8 cellular contexts compared by ENCODE assay signal in genomic region chr4:1793496-1793840, GRCh38. TPM values are rescaled to one million over a fixed set of nuclear protein-coding genes. Genes with fewer than 3 reads are reported as not detected.
A peak's percentile ranks its signal among the peaks of the same experiment; 100 is the strongest.
DNase-seq lines count a peak whose midpoint lies in the region; ATAC-seq and TF ChIP-seq lines count a peak whose summit lies in the region.

No MANE protein-coding gene starts in this region.

- H3K4me1 Mint-ChIP-seq in T-helper 2 cell treated with Interferon-gamma antibody and Interleukin-4, amounts not matched to agents 5 μg/mL and 100 μg/mL, for 36 hours (ENCODE audit: low read depth) = no peaks in the 10 kb centered on the region
- H3K4me1 Mint-ChIP-seq in nephron progenitor cell (peaks cover 14% of the 10 kb centered on the region), HFFc6 (ENCODE audit: low read depth) (no peaks in the 10 kb centered on the region)

- no peak overlapping the region for H3K4me3 Mint-ChIP-seq in T-helper 2 cell treated with Interferon-gamma antibody and Interleukin-4, amounts not matched to agents 5 μg/mL and 100 μg/mL, for 36 hours
- no peak overlapping the region for H3K4me3 Mint-ChIP-seq in nephron progenitor cell
- no peak overlapping the region for H3K4me3 Mint-ChIP-seq in HFFc6

- H3K27me3 ChIP-seq in ectodermal cell (ENCODE audit: control insufficient read depth, insufficient read depth, low read length, poor library complexity, severe bottlenecking) = peaks cover 32% of the 10 kb centered on the region

- no peaks in the 10 kb centered on the region for H3K9me3 ChIP-seq in ectodermal cell (ENCODE audit: control insufficient read depth, low read length)

- peak overlapping the region; percentile 92 for H3K27ac ChIP-seq in 22Rv1
- H3K27ac ChIP-seq in ectodermal cell (ENCODE audit: insufficient read depth, low read depth, low read length, poor library complexity, severe bottlenecking) = no peak overlapping the region

- no peaks in the 10 kb centered on the region for H3K9me3 Mint-ChIP-seq in T-helper 2 cell treated with Interferon-gamma antibody and Interleukin-4, amounts not matched to agents 5 μg/mL and 100 μg/mL, for 36 hours
- no peaks in the 10 kb centered on the region for H3K9me3 Mint-ChIP-seq in nephron progenitor cell
- no peaks in the 10 kb centered on the region for H3K9me3 Mint-ChIP-seq in HFFc6

- TF ChIP-seq CTCF in 22Rv1 (IDR thresholded peaks at IDR 0.05) = no peak
- no peak for TF ChIP-seq CTCF in nephron progenitor cell (IDR thresholded peaks at IDR 0.05)
- no peak for TF ChIP-seq CTCF in HFFc6 (IDR thresholded peaks at IDR 0.05)

- H3K36me3 ChIP-seq in ectodermal cell (ENCODE audit: control insufficient read depth, insufficient read depth, low read length) = no peaks in the 10 kb centered on the region

- 0% methylated on average over 44 of the region's 44 CpGs for WGBS in ectodermal cell, 2 experiments

- H3K4me1 ChIP-seq in ectodermal cell (ENCODE audit: control insufficient read depth, insufficient read depth, low read length) = peaks cover 28% of the 10 kb centered on the region

- H3K27ac Mint-ChIP-seq in T-helper 2 cell treated with Interferon-gamma antibody and Interleukin-4, amounts not matched to agents 5 μg/mL and 100 μg/mL, for 36 hours = no peak overlapping the region
- H3K27ac Mint-ChIP-seq in nephron progenitor cell = no peak overlapping the region
- no peak overlapping the region for H3K27ac Mint-ChIP-seq in HFFc6

- peaks cover 31% of the 10 kb centered on the region for H3K27me3 Mint-ChIP-seq in T-helper 2 cell treated with Interferon-gamma antibody and Interleukin-4, amounts not matched to agents 5 μg/mL and 100 μg/mL, for 36 hours (ENCODE audit: low read depth)
- H3K27me3 Mint-ChIP-seq in nephron progenitor cell (ENCODE audit: low read depth, poor library complexity) (peaks cover 58% of the 10 kb centered on the region), HFFc6 (ENCODE audit: insufficient read depth) (peaks cover 14% of the 10 kb centered on the region)

- peak; percentile 26 for DNase-seq in T-helper 2 cell treated with Interferon-gamma antibody and Interleukin-4, amounts not matched to agents 5 μg/mL and 100 μg/mL, for 36 hours (ENCODE audit: low spot score)
- DNase-seq in nephron progenitor cell (peak; percentile 68), HFFc6 (no peak), hippocampal formation (lab: John Stamatoyannopoulos, UW) (no peak)

- ATAC-seq in GM19463 (IDR thresholded peaks at IDR 0.05; ENCODE audit: unreplicated experiment) (peak; percentile 27), HG02970 (IDR thresholded peaks at IDR 0.05; ENCODE audit: low FRiP score, unreplicated experiment) (no peak)

- no peaks in the 10 kb centered on the region for H3K36me3 Mint-ChIP-seq in T-helper 2 cell treated with Interferon-gamma antibody and Interleukin-4, amounts not matched to agents 5 μg/mL and 100 μg/mL, for 36 hours (ENCODE audit: low read depth)
- no peaks in the 10 kb centered on the region for H3K36me3 Mint-ChIP-seq in nephron progenitor cell (ENCODE audit: low read depth)
- H3K36me3 Mint-ChIP-seq in HFFc6 (ENCODE audit: low read depth) = no peaks in the 10 kb centered on the region

- H3K4me3 ChIP-seq in ectodermal cell (ENCODE audit: insufficient read depth, low read depth, low read length) = peak overlapping the region; percentile 63

RNA-seq across cellular contexts. Expression of gene FGFR3, which starts 0.4 kb away (rescaled TPM):
- 89.9 TPM for polyA plus RNA-seq in ectodermal cell (2013, experiment 1 of 4)
- polyA plus RNA-seq in ectodermal cell (2013, experiment 2 of 4) = 72.5 TPM
- 77.8 TPM for polyA plus RNA-seq in ectodermal cell (2013, experiment 3 of 4)
- polyA plus RNA-seq in ectodermal cell (2013, experiment 4 of 4) = 77.4 TPM
- total RNA-seq in HFFc6 (2021; fragmentation: NEBNext Ultra II Directional; extraction: Animal tissue kit (Norgen Biotek cat#: 25700)) = 1 to 10 TPM in 1 of 6 experiments, under 1 TPM in 5; 0.59 to 1.6 (median 0.75) TPM

Comparison
In these comparisons a context has a peak if more than half of its experiments do, and no peak if none do; other contexts are left out.
1. DNase-seq: peak in T-helper 2 cell treated with Interferon-gamma antibody and Interleukin-4, amounts not matched to agents 5 μg/mL and 100 μg/mL, for 36 hours (single experiment) and nephron progenitor cell (single experiment); none in HFFc6 (single experiment) and hippocampal formation (0 of 2).